23 cellular contexts compared by ENCODE assay signal in genomic region chr17:41456206-41456605, GRCh38. TPM values are rescaled to one million over a fixed set of nuclear protein-coding genes. Genes with fewer than 3 reads are reported as not detected.
DNase-seq lines count a peak whose midpoint lies in the region; ATAC-seq, FAIRE-seq and TF ChIP-seq lines count a peak whose summit lies in the region.
"Had no signal": no experiment of that assay in that cellular context is flagged by ENCODE, and none has a peak within 500 bp of the region (broad histone marks: within the 10 kb centered on the region; RNA-seq: fewer than 3 reads in every experiment).

No MANE protein-coding gene starts in this region.

- peaks cover 15% of the 10 kb centered on the region for H3K27me3 Mint-ChIP-seq in activated CD4-positive, alpha-beta T cell treated with anti-CD3 and anti-CD28 coated beads, Interleukin-2, amount 10 ng/mL, durations not matched to agents 7 days and 5 days
- peaks cover 0 to 18% (median 0%) of the 10 kb centered on the region in 5 donors for H3K27me3 Mint-ChIP-seq in naive thymus-derived CD4-positive, alpha-beta T cell
- H3K27me3 Mint-ChIP-seq: activated naive CD8-positive, alpha-beta T cell treated with anti-CD3 and anti-CD28 coated beads, Interleukin-2, amount 50 U/mL, for 24 hours had no signal

- H3K4me1 ChIP-seq in naive thymus-derived CD4-positive, alpha-beta T cell (ENCODE audit: control insufficient read depth in 2 of 2, insufficient read depth in 2 of 2, low read length in 2 of 2): no peaks in the 10 kb centered on the region
- H3K4me1 ChIP-seq: SJCRH30, spleen had no signal

- no peaks in the 10 kb centered on the region for H3K9me3 ChIP-seq in naive thymus-derived CD4-positive, alpha-beta T cell (ENCODE audit: control insufficient read depth in 2 of 3, low read length in 3 of 3)

- intact Hi-C loops in naive thymus-derived CD4-positive, alpha-beta T cell (cut with micrococcal nuclease): no loop called here

- peak; percentile 12 for DNase-seq in ELR (ENCODE audit: low read depth)
- peak; percentile 36 for DNase-seq in M059J (ENCODE audit: low read depth)
- DNase-seq in choroid plexus epithelial cell (ENCODE audit: low read depth): no peak
- peak; percentile 4 for DNase-seq in kidney tubule cell (ENCODE audit: low spot score)
- DNase-seq in HTR-8/SVneo (ENCODE audit: insufficient read length, low spot score): no peak
- DNase-seq in activated CD4-positive, alpha-beta T cell treated with anti-CD3 and anti-CD28 coated beads, Interleukin-2, amount 10 ng/mL, durations not matched to agents 7 days and 5 days: no peak
- DNase-seq in NCI-H2107 treated with DMSO at 0.1 percent for 48 hours (lab: John Stamatoyannopoulos, UW; ENCODE audit: unreplicated experiment): no peak
- DNase-seq in naive thymus-derived CD4-positive, alpha-beta T cell: no peak
- DNase-seq: activated naive CD8-positive, alpha-beta T cell treated with anti-CD3 and anti-CD28 coated beads, Interleukin-2, amount 50 U/mL, for 24 hours; KBM-7; left cardiac atrium; NCI-H2029; NCI-H510A treated with DMSO at 0.1 percent for 48 hours; SJCRH30; spleen; stimulated activated CD8-positive, alpha-beta memory T cell treated with anti-CD3 and anti-CD28 coated beads, Interleukin-4, amount 100 ng/mL, for 48 hours; T1000 had no signal

- H3K4me3 ChIP-seq in choroid plexus epithelial cell (ENCODE audit: low read depth, low read length): no peak overlapping the region
- no peak overlapping the region for H3K4me3 ChIP-seq in naive thymus-derived CD4-positive, alpha-beta T cell (ENCODE audit: low read length)
- H3K4me3 ChIP-seq: BLaER1 treated with 17β-estradiol and CSF1 and Interleukin-3, amounts not matched to agents 10 nM and 100 nM; SJCRH30; spleen had no signal

- H3K27me3 ChIP-seq in naive thymus-derived CD4-positive, alpha-beta T cell (ENCODE audit: control insufficient read depth in 2 of 2, insufficient read depth in 2 of 2, low read length in 2 of 2): no peaks in the 10 kb centered on the region
- H3K27me3 ChIP-seq: BLaER1 treated with 17β-estradiol and CSF1 and Interleukin-3, amounts not matched to agents 10 nM and 100 nM; SJCRH30 had no signal

- H3K4me3 Mint-ChIP-seq in activated CD4-positive, alpha-beta T cell treated with anti-CD3 and anti-CD28 coated beads, Interleukin-2, amount 10 ng/mL, durations not matched to agents 7 days and 5 days: no peak overlapping the region
- no peak overlapping the region for H3K4me3 Mint-ChIP-seq in naive thymus-derived CD4-positive, alpha-beta T cell
- H3K4me3 Mint-ChIP-seq: activated naive CD8-positive, alpha-beta T cell treated with anti-CD3 and anti-CD28 coated beads, Interleukin-2, amount 50 U/mL, for 24 hours had no signal

- TF ChIP-seq CTCF in choroid plexus epithelial cell (conservative IDR thresholded peaks at IDR 0.05; ENCODE audit: low read depth, low read length): peak; percentile 25

- no peaks in the 10 kb centered on the region for H3K4me1 Mint-ChIP-seq in activated CD4-positive, alpha-beta T cell treated with anti-CD3 and anti-CD28 coated beads, Interleukin-2, amount 10 ng/mL, durations not matched to agents 7 days and 5 days
- no peaks in the 10 kb centered on the region for H3K4me1 Mint-ChIP-seq in naive thymus-derived CD4-positive, alpha-beta T cell
- H3K4me1 Mint-ChIP-seq: activated naive CD8-positive, alpha-beta T cell treated with anti-CD3 and anti-CD28 coated beads, Interleukin-2, amount 50 U/mL, for 24 hours had no signal

- POLR2A ChIA-PET in activated CD4-positive, alpha-beta T cell treated with anti-CD3 and anti-CD28 coated beads, Interleukin-2, amount 10 ng/mL, durations not matched to agents 7 days and 5 days (lab: Charles Lee): no interaction called here
- POLR2A ChIA-PET in naive thymus-derived CD4-positive, alpha-beta T cell (lab: Charles Lee): no interaction called here

- no peak for FAIRE-seq in HTR-8/SVneo (lab: Jason Lieb, UNC)

- no peak overlapping the region for H3K27ac ChIP-seq in naive thymus-derived CD4-positive, alpha-beta T cell (ENCODE audit: low read depth, low read length)
- H3K27ac ChIP-seq: BLaER1 treated with 17β-estradiol and CSF1 and Interleukin-3, amounts not matched to agents 10 nM and 100 nM; SJCRH30; spleen had no signal

- H3K36me3 Mint-ChIP-seq in activated CD4-positive, alpha-beta T cell treated with anti-CD3 and anti-CD28 coated beads, Interleukin-2, amount 10 ng/mL, durations not matched to agents 7 days and 5 days (ENCODE audit: low read depth): no peaks in the 10 kb centered on the region
- no peaks in the 10 kb centered on the region for H3K36me3 Mint-ChIP-seq in naive thymus-derived CD4-positive, alpha-beta T cell

- H3K9me3 Mint-ChIP-seq in activated CD4-positive, alpha-beta T cell treated with anti-CD3 and anti-CD28 coated beads, Interleukin-2, amount 10 ng/mL, durations not matched to agents 7 days and 5 days: no peaks in the 10 kb centered on the region
- peaks cover 0 to 3% (median 0%) of the 10 kb centered on the region in 11 donors for H3K9me3 Mint-ChIP-seq in naive thymus-derived CD4-positive, alpha-beta T cell
- H3K9me3 Mint-ChIP-seq: activated naive CD8-positive, alpha-beta T cell treated with anti-CD3 and anti-CD28 coated beads, Interleukin-2, amount 50 U/mL, for 24 hours; activated T-helper 2 cell treated with anti-CD3 and anti-CD28 coated beads, Interferon-gamma antibody, Interleukin-2, Interleukin-4, amounts not matched to agents 10 μg/mL and 5 μg/mL and 100 μg/mL, durations not matched to agents 14 hours and 24 hours and 36 hours had no signal

- ATAC-seq in naive thymus-derived CD4-positive, alpha-beta T cell: no peak
- ATAC-seq: activated naive CD8-positive, alpha-beta T cell treated with anti-CD3 and anti-CD28 coated beads, Interleukin-2, amount 50 U/mL, for 24 hours; left cardiac atrium had no signal

- H3K27ac Mint-ChIP-seq in activated CD4-positive, alpha-beta T cell treated with anti-CD3 and anti-CD28 coated beads, Interleukin-2, amount 10 ng/mL, durations not matched to agents 7 days and 5 days: no peak overlapping the region
- no peak overlapping the region for H3K27ac Mint-ChIP-seq in naive thymus-derived CD4-positive, alpha-beta T cell
- H3K27ac Mint-ChIP-seq: activated naive CD8-positive, alpha-beta T cell treated with anti-CD3 and anti-CD28 coated beads, Interleukin-2, amount 50 U/mL, for 24 hours; activated T-helper 2 cell treated with anti-CD3 and anti-CD28 coated beads, Interferon-gamma antibody, Interleukin-2, Interleukin-4, amounts not matched to agents 10 μg/mL and 5 μg/mL and 100 μg/mL, durations not matched to agents 14 hours and 24 hours and 36 hours had no signal

- H3K36me3 ChIP-seq in naive thymus-derived CD4-positive, alpha-beta T cell (ENCODE audit: control insufficient read depth in 2 of 3, insufficient read depth in 3 of 3, low read length in 3 of 3): no peaks in the 10 kb centered on the region
- H3K36me3 ChIP-seq: BLaER1 treated with 17β-estradiol and CSF1 and Interleukin-3, amounts not matched to agents 10 nM and 100 nM; SJCRH30; spleen had no signal

- CTCF ChIA-PET in activated CD4-positive, alpha-beta T cell treated with anti-CD3 and anti-CD28 coated beads, Interleukin-2, amount 10 ng/mL, durations not matched to agents 7 days and 5 days (lab: Charles Lee): interaction anchor here (1.0 kb wide), 1 partner anchor 54 kb away, joined by 3 read pairs; no protein-coding TSS in a partner anchor
- CTCF ChIA-PET in naive thymus-derived CD4-positive, alpha-beta T cell (lab: Charles Lee): no interaction called here

RNA-seq across cellular contexts. Expression of gene KRT32, which starts 11.0 kb away (rescaled TPM):
- 0.05 TPM in 1 of 2 replicates, not detected in the other for total RNA-seq in M059J (2014; rRNA removed; shearing (Covaris generic))
- total RNA-seq in activated CD4-positive, alpha-beta T cell treated with anti-CD3 and anti-CD28 coated beads, Interleukin-2, amount 10 ng/mL, durations not matched to agents 7 days and 5 days: not detected
- total RNA-seq in naive thymus-derived CD4-positive, alpha-beta T cell: not detected
- polyA plus RNA-seq in naive thymus-derived CD4-positive, alpha-beta T cell: not detected
- total RNA-seq: activated T-helper 2 cell treated with anti-CD3 and anti-CD28 coated beads, Interferon-gamma antibody, Interleukin-2, Interleukin-4, amounts not matched to agents 10 μg/mL and 5 μg/mL and 100 μg/mL, durations not matched to agents 14 hours and 24 hours and 36 hours; left cardiac atrium; mononuclear cell; OCI-LY7; pulmonary artery endothelial cell; SJCRH30; spleen had no signal
- polyA plus RNA-seq: spleen had no signal

RNA-seq across cellular contexts. Expression of gene KRT38, which starts 15.4 kb away (rescaled TPM):
- not detected in 2 replicates for total RNA-seq in M059J (2014; rRNA removed; shearing (Covaris generic))
- not detected for total RNA-seq in activated CD4-positive, alpha-beta T cell treated with anti-CD3 and anti-CD28 coated beads, Interleukin-2, amount 10 ng/mL, durations not matched to agents 7 days and 5 days
- total RNA-seq in naive thymus-derived CD4-positive, alpha-beta T cell: not detected
- not detected for polyA plus RNA-seq in naive thymus-derived CD4-positive, alpha-beta T cell
- total RNA-seq: activated T-helper 2 cell treated with anti-CD3 and anti-CD28 coated beads, Interferon-gamma antibody, Interleukin-2, Interleukin-4, amounts not matched to agents 10 μg/mL and 5 μg/mL and 100 μg/mL, durations not matched to agents 14 hours and 24 hours and 36 hours; left cardiac atrium; mononuclear cell; OCI-LY7; pulmonary artery endothelial cell; SJCRH30 had no signal
- polyA plus RNA-seq: spleen had no signal

RNA-seq across cellular contexts. Expression of gene KRT35, which starts 24.7 kb away (rescaled TPM):
- total RNA-seq in M059J (2014; rRNA removed; shearing (Covaris generic)): not detected in 2 replicates
- not detected for total RNA-seq in activated CD4-positive, alpha-beta T cell treated with anti-CD3 and anti-CD28 coated beads, Interleukin-2, amount 10 ng/mL, durations not matched to agents 7 days and 5 days
- not detected for total RNA-seq in naive thymus-derived CD4-positive, alpha-beta T cell
- polyA plus RNA-seq in naive thymus-derived CD4-positive, alpha-beta T cell: not detected
- total RNA-seq: activated T-helper 2 cell treated with anti-CD3 and anti-CD28 coated beads, Interferon-gamma antibody, Interleukin-2, Interleukin-4, amounts not matched to agents 10 μg/mL and 5 μg/mL and 100 μg/mL, durations not matched to agents 14 hours and 24 hours and 36 hours; fibroblast of lung; left cardiac atrium; mononuclear cell; OCI-LY7; pulmonary artery endothelial cell; SJCRH30 had no signal
- polyA plus RNA-seq: fibroblast of lung had no signal

RNA-seq across cellular contexts. Expression of gene KRT37, which starts 31.8 kb away (rescaled TPM):
- total RNA-seq in M059J (2014; rRNA removed; shearing (Covaris generic)): not detected in 2 replicates
- total RNA-seq in activated CD4-positive, alpha-beta T cell treated with anti-CD3 and anti-CD28 coated beads, Interleukin-2, amount 10 ng/mL, durations not matched to agents 7 days and 5 days: not detected
- total RNA-seq in naive thymus-derived CD4-positive, alpha-beta T cell: not detected
- not detected for polyA plus RNA-seq in naive thymus-derived CD4-positive, alpha-beta T cell
- total RNA-seq: activated T-helper 2 cell treated with anti-CD3 and anti-CD28 coated beads, Interferon-gamma antibody, Interleukin-2, Interleukin-4, amounts not matched to agents 10 μg/mL and 5 μg/mL and 100 μg/mL, durations not matched to agents 14 hours and 24 hours and 36 hours; fibroblast of lung; left cardiac atrium; mononuclear cell; OCI-LY7; pulmonary artery endothelial cell; SJCRH30; spleen had no signal
- polyA plus RNA-seq: fibroblast of lung, spleen had no signal

RNA-seq across cellular contexts. Expression of gene KRT36, which starts 33.5 kb away (rescaled TPM):
- total RNA-seq in M059J (2014; rRNA removed; shearing (Covaris generic)): 0.07 TPM in 1 of 2 replicates, not detected in the other
- total RNA-seq in activated CD4-positive, alpha-beta T cell treated with anti-CD3 and anti-CD28 coated beads, Interleukin-2, amount 10 ng/mL, durations not matched to agents 7 days and 5 days: not detected
- total RNA-seq in naive thymus-derived CD4-positive, alpha-beta T cell: not detected
- not detected for polyA plus RNA-seq in naive thymus-derived CD4-positive, alpha-beta T cell
- total RNA-seq: activated T-helper 2 cell treated with anti-CD3 and anti-CD28 coated beads, Interferon-gamma antibody, Interleukin-2, Interleukin-4, amounts not matched to agents 10 μg/mL and 5 μg/mL and 100 μg/mL, durations not matched to agents 14 hours and 24 hours and 36 hours; fibroblast of lung; left cardiac atrium; mononuclear cell; OCI-LY7; pulmonary artery endothelial cell; SJCRH30 had no signal

Comparison
In these comparisons a context has a peak if more than half of its experiments do, and no peak if none do; other contexts are left out.
1. DNase-seq: peak in ELR (single experiment), M059J (single experiment) and kidney tubule cell (single experiment); none in choroid plexus epithelial cell (single experiment), HTR-8/SVneo (single experiment), activated CD4-positive, alpha-beta T cell treated with anti-CD3 and anti-CD28 coated beads, Interleukin-2, amount 10 ng/mL, durations not matched to agents 7 days and 5 days (single experiment), NCI-H2107 treated with DMSO at 0.1 percent for 48 hours (single experiment) and naive thymus-derived CD4-positive, alpha-beta T cell (0 of 9).